ENCODE assay signal across 8 cellular contexts in the genomic region with DNA sequence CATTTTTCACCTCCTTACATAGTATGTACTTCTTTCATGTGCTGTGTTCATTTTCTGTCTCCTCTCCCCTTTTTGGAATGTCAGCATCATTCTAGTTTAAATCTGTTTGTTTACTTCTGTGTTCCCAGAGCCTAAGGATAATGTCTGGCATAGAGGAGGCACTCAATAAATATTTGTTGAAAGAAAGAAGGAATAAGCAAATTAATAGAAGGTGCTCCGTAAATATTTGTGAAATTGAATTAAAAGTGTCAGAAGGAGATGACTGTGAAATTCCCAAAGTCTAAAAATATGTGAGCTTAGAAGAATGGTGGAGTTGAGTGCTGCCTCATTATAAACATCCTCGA. TPM values are rescaled to one million over a fixed set of nuclear protein-coding genes. Genes with fewer than 3 reads are reported as not detected.
DNase-seq lines count a peak whose midpoint lies in the region; ATAC-seq and TF ChIP-seq lines count a peak whose summit lies in the region.

No MANE protein-coding gene starts in this region.

- H3K4me1 Mint-ChIP-seq in activated CD4-positive, alpha-beta T cell treated with anti-CD3 and anti-CD28 coated beads for 36 hours = peaks cover 36% of the 10 kb centered on the region

- no peak for ATAC-seq in activated CD4-positive, alpha-beta T cell treated with anti-CD3 and anti-CD28 coated beads for 36 hours
- no peak for ATAC-seq in activated naive CD4-positive, alpha-beta T cell treated with anti-CD3 and anti-CD28 coated beads, Interleukin-2, amount 50 U/mL, for 72 hours
- ATAC-seq in left lung (no peak), GM21723 (IDR thresholded peaks at IDR 0.05; ENCODE audit: unreplicated experiment) (no peak)

- DNase-seq in activated CD4-positive, alpha-beta T cell treated with anti-CD3 and anti-CD28 coated beads for 36 hours = no peak
- no peak for DNase-seq in activated CD4-positive, alpha-beta T cell treated with anti-CD3 and anti-CD28 coated beads, Interleukin-2, amount 50 U/mL, for 4 hours
- DNase-seq in activated naive CD4-positive, alpha-beta T cell treated with anti-CD3 and anti-CD28 coated beads, Interleukin-2, amount 50 U/mL, for 72 hours (ENCODE audit: low spot score in 2 of 2) = no peak
- DNase-seq in left lung (no peak), kidney glomerular epithelial cell (lab: John Stamatoyannopoulos, UW) (no peak)
- no peak for DNase-seq in stimulated activated CD4-positive, alpha-beta T cell treated with anti-CD3 and anti-CD28 coated beads, Interleukin-15, amount 100 ng/mL, for 24 hours

- CTCF ChIA-PET in activated CD4-positive, alpha-beta T cell treated with anti-CD3 and anti-CD28 coated beads for 36 hours (lab: Charles Lee) = interaction anchor here (0.7 to 3.6 kb wide), 4 partner anchors 13 to 337 kb away, joined by 3 to 29 read pairs (median 9); no protein-coding TSS in a partner anchor

- intact Hi-C loops in activated CD4-positive, alpha-beta T cell treated with anti-CD3 and anti-CD28 coated beads for 36 hours (cut with DNase I, micrococcal nuclease) = loop anchor here (1.0 to 10.0 kb wide), 4 partner anchors 15 to 1989 kb away; partner anchors contain the start of gene YBX3 (in 1 of the 2)
- intact Hi-C loops in left lung (cut with DNase I) = no loop called here

- H3K27ac ChIP-seq in left lung (peak overlapping the region; percentile 99 to 100), temporal lobe (ENCODE audit: low read depth, low read length) (peak overlapping the region; percentile 97)

- H3K36me3 Mint-ChIP-seq in activated CD4-positive, alpha-beta T cell treated with anti-CD3 and anti-CD28 coated beads for 36 hours (ENCODE audit: low read depth) = peaks cover 15% of the 10 kb centered on the region
- peaks cover 25 to 48% of the 10 kb centered on the region in 2 donors for H3K36me3 Mint-ChIP-seq in activated naive CD4-positive, alpha-beta T cell treated with anti-CD3 and anti-CD28 coated beads, Interleukin-2, amount 50 U/mL, for 72 hours

- peak overlapping the region; percentile 93 for H3K4me3 Mint-ChIP-seq in activated CD4-positive, alpha-beta T cell treated with anti-CD3 and anti-CD28 coated beads for 36 hours

- POLR2A ChIA-PET in activated CD4-positive, alpha-beta T cell treated with anti-CD3 and anti-CD28 coated beads for 36 hours (lab: Charles Lee) = interaction anchor here (0.6 to 3.9 kb wide), 3 partner anchors 13 to 443 kb away, joined by 4 to 37 read pairs (median 19); partner anchors contain the start of gene BORCS5

- no peaks in the 10 kb centered on the region for H3K27me3 ChIP-seq in left lung

- no peaks in the 10 kb centered on the region for H3K36me3 ChIP-seq in left lung

- H3K4me1 ChIP-seq in left lung = peaks cover 4 to 34% of the 10 kb centered on the region in 2 donors

- H3K27me3 Mint-ChIP-seq in activated CD4-positive, alpha-beta T cell treated with anti-CD3 and anti-CD28 coated beads for 36 hours = no peaks in the 10 kb centered on the region

- peak overlapping the region; percentile 5 to 34 for H3K4me3 ChIP-seq in left lung

- H3K9me3 Mint-ChIP-seq in activated CD4-positive, alpha-beta T cell treated with anti-CD3 and anti-CD28 coated beads for 36 hours (ENCODE audit: low read depth) = no peaks in the 10 kb centered on the region
- no peaks in the 10 kb centered on the region for H3K9me3 Mint-ChIP-seq in activated naive CD4-positive, alpha-beta T cell treated with anti-CD3 and anti-CD28 coated beads, Interleukin-2, amount 50 U/mL, for 72 hours

- TF ChIP-seq CTCF in left lung (IDR thresholded peaks at IDR 0.05) = no peak

- H3K9me3 ChIP-seq in left lung = no peaks in the 10 kb centered on the region

- peak overlapping the region; percentile 98 for H3K27ac Mint-ChIP-seq in activated CD4-positive, alpha-beta T cell treated with anti-CD3 and anti-CD28 coated beads for 36 hours
- peak overlapping the region; percentile 97 to 98 for H3K27ac Mint-ChIP-seq in activated naive CD4-positive, alpha-beta T cell treated with anti-CD3 and anti-CD28 coated beads, Interleukin-2, amount 50 U/mL, for 72 hours

RNA-seq across cellular contexts. Expression of gene CDKN1B, which starts 3.3 kb away (rescaled TPM):
- total RNA-seq in activated CD4-positive, alpha-beta T cell treated with anti-CD3 and anti-CD28 coated beads for 36 hours = 10 to 100 TPM; 34.2 to 37.0 TPM
- total RNA-seq in activated naive CD4-positive, alpha-beta T cell treated with anti-CD3 and anti-CD28 coated beads, Interleukin-2, amount 50 U/mL, for 72 hours = 10 to 100 TPM; 39.7 to 46.6 TPM
- 10 to 100 TPM; 36.8 to 43.1 TPM for total RNA-seq in left lung
- total RNA-seq in temporal lobe = 107 TPM

RNA-seq across cellular contexts. Expression of gene GPR19, which starts 17.9 kb away (rescaled TPM):
- total RNA-seq in activated CD4-positive, alpha-beta T cell treated with anti-CD3 and anti-CD28 coated beads for 36 hours = 10 to 100 TPM; 19.4 to 19.8 TPM
- 10 to 100 TPM; 24.8 to 27.5 TPM for total RNA-seq in activated naive CD4-positive, alpha-beta T cell treated with anti-CD3 and anti-CD28 coated beads, Interleukin-2, amount 50 U/mL, for 72 hours
- under 1 TPM; 0.24 to 0.70 TPM for total RNA-seq in left lung
- 17.0 TPM for total RNA-seq in temporal lobe

Comparison
In these comparisons a context has a peak if more than half of its experiments do, and no peak if none do; other contexts are left out.
1. RNA of gene GPR19, which starts 17.9 kb away (total RNA-seq): 24.8 to 27.5 TPM in activated naive CD4-positive, alpha-beta T cell treated with anti-CD3 and anti-CD28 coated beads, Interleukin-2, amount 50 U/mL, for 72 hours, 19.4 to 19.8 TPM in activated CD4-positive, alpha-beta T cell treated with anti-CD3 and anti-CD28 coated beads for 36 hours and 17.0 TPM in temporal lobe (single experiment); 0.24 to 0.70 TPM in left lung; every median in the first group is over 10 times any median in the second.
2. intact Hi-C loops: an anchor here in activated CD4-positive, alpha-beta T cell treated with anti-CD3 and anti-CD28 coated beads for 36 hours (1.0 to 10.0 kb wide); none called in left lung.